In genomic region chr10:92239600-92240288, GRCh38 we compare ENCODE assay signal across 8 cellular contexts. TPM values are rescaled to one million over a fixed set of nuclear protein-coding genes. Genes with fewer than 3 reads are reported as not detected.
DNase-seq lines count a peak whose midpoint lies in the region; ATAC-seq and TF ChIP-seq lines count a peak whose summit lies in the region.

No MANE protein-coding gene starts in this region.

- peak overlapping the region; percentile 78 for H3K4me3 Mint-ChIP-seq in activated naive CD8-positive, alpha-beta T cell treated with anti-CD3 and anti-CD28 coated beads for 36 hours

- TF ChIP-seq CTCF in HEK293 (tag by site-specific recombination; IDR thresholded peaks at IDR 0.05): peak; percentile 63
- TF ChIP-seq CTCF in Panc1 (IDR thresholded peaks at IDR 0.05): no peak
- no peak for TF ChIP-seq CTCF in ovary (IDR thresholded peaks at IDR 0.05)

- H3K4me1 ChIP-seq in HEK293 (ENCODE audit: control insufficient read depth, insufficient read depth, low read length) (peaks cover 9% of the 10 kb centered on the region; the same call in 1 of the 2 replicates), Panc1 (ENCODE audit: control insufficient read depth, insufficient read depth, low read length) (peaks cover 17% of the 10 kb centered on the region), ovary (ENCODE audit: insufficient read depth) (peaks cover 6% of the 10 kb centered on the region)

- H3K27me3 ChIP-seq in Panc1 (ENCODE audit: control insufficient read depth, insufficient read depth, low read length) (no peaks in the 10 kb centered on the region), ovary (no peaks in the 10 kb centered on the region)

- H3K9me3 ChIP-seq in HEK293 (ENCODE audit: control insufficient read depth, insufficient read depth, low read depth, low read length) (no peaks in the 10 kb centered on the region), Panc1 (ENCODE audit: control insufficient read depth, insufficient read depth, low read depth, low read length) (no peaks in the 10 kb centered on the region), ovary (no peaks in the 10 kb centered on the region)

- H3K27ac ChIP-seq in HEK293 (ENCODE audit: extremely low read depth, low read depth, low read length): peak overlapping the region; percentile 17; the same call in 1 of the 2 replicates
- H3K27ac ChIP-seq in Panc1 (ENCODE audit: low read length): peak overlapping the region; percentile 76; the same call in 1 of the 2 replicates
- peak overlapping the region; percentile 81 to 89 for H3K27ac ChIP-seq in ovary

- peaks cover 20% of the 10 kb centered on the region for H3K4me1 Mint-ChIP-seq in activated naive CD8-positive, alpha-beta T cell treated with anti-CD3 and anti-CD28 coated beads for 36 hours

- BruUV-seq in Panc1 (replicated peaks; lab: Mats Ljungman, UMichigan): no TSS peak

- peaks cover 6% of the 10 kb centered on the region for H3K27me3 Mint-ChIP-seq in activated naive CD8-positive, alpha-beta T cell treated with anti-CD3 and anti-CD28 coated beads for 36 hours

- intact Hi-C loops in Panc1 (cut with micrococcal nuclease; ENCODE audit: unreplicated experiment) (loop anchor here (5.0 kb wide), 1 partner anchor 53 kb away; the partner anchor contains the start of genes CPEB3 and MARCHF5), cardiac septum (cut with DNase I) (loop anchor here (1.0 to 10.0 kb wide), 3 partner anchors 38 to 155 kb away; partner anchors contain the start of genes CPEB3 and MARCHF5), ovary (cut with DNase I) (loop anchor here in 1 of 4 donors (10.0 kb wide), 1 partner anchor 45 kb away; no protein-coding TSS in a partner anchor)

- DNase-seq in EH (ENCODE audit: low read depth) (peak; percentile 56), Panc1 (ENCODE audit: low read depth, low spot score) (no peak), cardiac septum (ENCODE audit: low spot score) (peak; percentile 80), ovary (peak; percentile 53 to 78 (median 67)), NOMO-1 treated with dmso at 0.1 percent for 144 hours (lab: John Stamatoyannopoulos, UW; ENCODE audit: unreplicated experiment) (no peak)
- peak; percentile 60 for DNase-seq in activated naive CD8-positive, alpha-beta T cell treated with anti-CD3 and anti-CD28 coated beads for 36 hours

- POLR2A ChIA-PET in HEK293 (lab: Yijun Ruan, JAX): interaction anchor here (0.5 kb wide), 1 partner anchor 338 kb away, joined by 7 read pairs; no protein-coding TSS in a partner anchor
- POLR2A ChIA-PET in Panc1 (lab: Charles Lee): no interaction called here

- H3K4me3 ChIP-seq in HEK293 (ENCODE audit: low read depth, low read length): peak overlapping the region; percentile 68
- H3K4me3 ChIP-seq in Panc1 (ENCODE audit: low read depth in 2 of 2, low read length in 2 of 2): peak overlapping the region; percentile 70 to 75
- H3K4me3 ChIP-seq in ovary: peak overlapping the region; percentile 49

- 0 to 1% (median 0%) methylated on average over 33 to 69 of the region's 69 CpGs for WGBS in ovary, 3 donors

- ATAC-seq in Panc1: peak; percentile 79
- no peak for ATAC-seq in HG03097 (IDR thresholded peaks at IDR 0.05; ENCODE audit: low FRiP score, unreplicated experiment)

- peaks cover 7% of the 10 kb centered on the region for H3K36me3 Mint-ChIP-seq in activated naive CD8-positive, alpha-beta T cell treated with anti-CD3 and anti-CD28 coated beads for 36 hours

- TF ChIP-seq EP300 in ovary (IDR thresholded peaks at IDR 0.05): no peak

- in situ Hi-C loops in Panc1 (cut with HindIII; ENCODE audit: low pct_unique_long_range_greater_than_20kb, low sequenced_read_pairs): no loop called here

- H3K36me3 ChIP-seq in HEK293 (ENCODE audit: control insufficient read depth in 2 of 2, insufficient read depth in 1 of 2, low read length in 2 of 2) (no peaks in the 10 kb centered on the region), Panc1 (ENCODE audit: control insufficient read depth, insufficient read depth, low read length) (no peaks in the 10 kb centered on the region), ovary (no peaks in the 10 kb centered on the region)

- no peak for TF ChIP-seq POLR2A in ovary (IDR thresholded peaks at IDR 0.05)

- H3K9me3 Mint-ChIP-seq in activated naive CD8-positive, alpha-beta T cell treated with anti-CD3 and anti-CD28 coated beads for 36 hours: no peaks in the 10 kb centered on the region

- CTCF ChIA-PET in HEK293 (lab: Yijun Ruan, JAX) (interaction anchor here (0.5 kb wide), 1 partner anchor 48 kb away, joined by 3 read pairs; no protein-coding TSS in a partner anchor), Panc1 (lab: Charles Lee) (no interaction called here)

- H3K27ac Mint-ChIP-seq in activated naive CD8-positive, alpha-beta T cell treated with anti-CD3 and anti-CD28 coated beads for 36 hours: no peak overlapping the region

TF ChIP-seq in HEK293, 187 proteins besides CTCF, POLR2A, EP300 and RAD21 (continues in another document):
- TF ChIP-seq ZNF664 (tag by site-specific recombination; IDR thresholded peaks at IDR 0.05) (no peak), ZNF776 (tag by site-specific recombination; IDR thresholded peaks at IDR 0.05; ENCODE audit: borderline replicate concordance) (no peak), PATZ1 (tag by site-specific recombination; IDR thresholded peaks at IDR 0.05) (peak; percentile 43), SP2 (tag by site-specific recombination; IDR thresholded peaks at IDR 0.05) (no peak), ZNF660 (tag by site-specific recombination; IDR thresholded peaks at IDR 0.05) (0 out of 2 replicates have a peak, but pooled peaks have one; percentile 46), ZNF146 (tag by site-specific recombination; IDR thresholded peaks at IDR 0.05) (no peak), OSR2 (tag by site-specific recombination; IDR thresholded peaks at IDR 0.05) (peak; percentile 62; the same call in 1 of the 2 replicates), ZBTB17 (tag by site-specific recombination; IDR thresholded peaks at IDR 0.05) (no peak), MYNN (tag by site-specific recombination; IDR thresholded peaks at IDR 0.05; ENCODE audit: borderline replicate concordance) (no peak), ZNF843 (tag by site-specific recombination; IDR thresholded peaks at IDR 0.05) (peak; percentile 33; the same call in 1 of the 2 replicates), ZBTB44 (tag by site-specific recombination; IDR thresholded peaks at IDR 0.05) (peak; percentile 31; the same call in 1 of the 2 replicates), ZSCAN30 (tag by site-specific recombination; IDR thresholded peaks at IDR 0.05) (peak; percentile 66; the same call in 1 of the 2 replicates), ZNF76 (tag by site-specific recombination; IDR thresholded peaks at IDR 0.05; ENCODE audit: borderline replicate concordance, low read depth) (no peak), GLIS2 (tag by site-specific recombination; IDR thresholded peaks at IDR 0.05) (peak; percentile 77), ZNF16 (tag by site-specific recombination; IDR thresholded peaks at IDR 0.05; ENCODE audit: low read depth) (no peak), ZNF26 (tag by site-specific recombination; IDR thresholded peaks at IDR 0.05) (no peak)

RNA-seq across cellular contexts. Expression of gene CPEB3, which starts 51.1 kb away (rescaled TPM):
- total RNA-seq in Panc1 (2021; ENCODE audit: unreplicated experiment): 2.4 TPM
- polyA plus RNA-seq in Panc1 (2012; ENCODE audit: insufficient read length): 0.99 TPM
- total RNA-seq in activated naive CD8-positive, alpha-beta T cell treated with anti-CD3 and anti-CD28 coated beads for 36 hours: 1 to 10 TPM; 1.5 to 1.9 TPM
- total RNA-seq in cardiac septum: 8.3 TPM
- 1 to 10 TPM; 4.8 to 6.6 (median 5.7) TPM for total RNA-seq in ovary
- 1 to 10 TPM; 2.3 TPM for polyA plus RNA-seq in ovary

RNA-seq across cellular contexts. Expression of gene MARCHF5, which starts 51.2 kb away (rescaled TPM):
- total RNA-seq in Panc1 (2021; ENCODE audit: unreplicated experiment): 66.2 TPM
- polyA plus RNA-seq in Panc1 (2012; ENCODE audit: insufficient read length): 36.7 TPM
- 10 to 100 TPM; 25.6 to 26.5 TPM for total RNA-seq in activated naive CD8-positive, alpha-beta T cell treated with anti-CD3 and anti-CD28 coated beads for 36 hours
- 32.1 TPM for total RNA-seq in cardiac septum
- 10 to 100 TPM; 15.4 to 44.1 (median 36.4) TPM for total RNA-seq in ovary
- polyA plus RNA-seq in ovary: 10 to 100 TPM; 21.8 to 30.0 TPM

Comparison
In these comparisons a context has a peak if more than half of its experiments do, and no peak if none do; other contexts are left out.
1. DNase-seq: peak in EH (single experiment), activated naive CD8-positive, alpha-beta T cell treated with anti-CD3 and anti-CD28 coated beads for 36 hours (single experiment), cardiac septum (single experiment) and ovary (5 of 5); none in Panc1 (single experiment) and NOMO-1 treated with dmso at 0.1 percent for 144 hours (single experiment).
2. H3K27ac ChIP-seq: peak in every context shown above with its lines; median percentile 85 in ovary; 76 in Panc1; 17 in HEK293.
3. Peak in every context shown above with its lines, with median percentiles within 50 percentile points of each other: H3K4me3 ChIP-seq.